In genomic region chr2:225667465-225667864, GRCh38 we compare ENCODE assay signal across 24 cellular contexts.
"Had no signal": no experiment of that assay in that cellular context is flagged by ENCODE, and none has a peak within 500 bp of the region (broad histone marks: within the 10 kb centered on the region; RNA-seq: fewer than 3 reads in every experiment).

No MANE protein-coding gene starts in this region.

- H3K9me3 Mint-ChIP-seq: activated CD4-positive, alpha-beta memory T cell treated with anti-CD3 and anti-CD28 coated beads for 36 hours; activated CD4-positive, alpha-beta T cell treated with anti-CD3 and anti-CD28 coated beads, Interleukin-2, amount 10 ng/mL, durations not matched to agents 7 days and 5 days; activated naive CD4-positive, alpha-beta T cell treated with anti-CD3 and anti-CD28 coated beads for 36 hours; activated naive CD8-positive, alpha-beta T cell treated with anti-CD3 and anti-CD28 coated beads for 36 hours; activated T-cell treated with anti-CD3 and anti-CD28 coated beads, Interleukin-2, amount 50 U/mL, for 4 hours; activated T-helper 17 cell treated with anti-CD3 and anti-CD28 coated beads, Interleukin-2, amount 50 U/mL, for 72 hours had no signal

- ATAC-seq: activated T-cell treated with anti-CD3 and anti-CD28 coated beads, Interleukin-2, amount 50 U/mL, for 4 hours; activated T-helper 17 cell treated with anti-CD3 and anti-CD28 coated beads, Interleukin-2, amount 50 U/mL, for 72 hours; SK-N-SH treated with all-trans-retinoic acid at 6 μM for 48 hours had no signal

- H3K9me3 ChIP-seq: SJSA1 had no signal

- H3K4me1 ChIP-seq: SJSA1 had no signal

- H3K36me3 Mint-ChIP-seq: activated CD4-positive, alpha-beta memory T cell treated with anti-CD3 and anti-CD28 coated beads for 36 hours; activated naive CD8-positive, alpha-beta T cell treated with anti-CD3 and anti-CD28 coated beads for 36 hours had no signal

- DNase-seq: activated CD4-positive, alpha-beta memory T cell treated with anti-CD3 and anti-CD28 coated beads for 36 hours; activated CD4-positive, alpha-beta T cell treated with anti-CD3 and anti-CD28 coated beads, Interleukin-2, amount 10 ng/mL, durations not matched to agents 7 days and 5 days; activated CD4-positive, CD25-positive, alpha-beta regulatory T cell; activated CD8-positive, alpha-beta memory T cell treated with anti-CD3 and anti-CD28 coated beads for 24 hours; activated gamma-delta T cell; activated naive CD4-positive, alpha-beta T cell treated with anti-CD3 and anti-CD28 coated beads for 36 hours; activated naive CD8-positive, alpha-beta T cell treated with anti-CD3 and anti-CD28 coated beads for 36 hours; activated T-cell treated with anti-CD3 and anti-CD28 coated beads, Interleukin-2, amount 50 U/mL, for 4 hours; brain microvascular endothelial cell; MV-4-11; NCI-H1092 treated with DMSO at 0.1 percent for 48 hours; NCI-H1417 treated with DMSO at 0.1 percent for 48 hours; NCI-H1694; NCI-H2029; NCI-H2107; NCI-H510A treated with DMSO at 0.1 percent for 48 hours; NCI-H69; NK-92 treated with Interleukin-12 subunit alpha and Interleukin-12 subunit beta, amount 100 ng/mL, for 24 hours; SHP77; SW 1271 had no signal

- H3K27me3 ChIP-seq: brain microvascular endothelial cell, cardiac muscle cell, SJSA1 had no signal

- H3K4me3 ChIP-seq: cardiac muscle cell, SJSA1 had no signal

- H3K4me1 Mint-ChIP-seq: activated CD4-positive, alpha-beta T cell treated with anti-CD3 and anti-CD28 coated beads, Interleukin-2, amount 10 ng/mL, durations not matched to agents 7 days and 5 days; activated naive CD8-positive, alpha-beta T cell treated with anti-CD3 and anti-CD28 coated beads for 36 hours; activated T-helper 17 cell treated with anti-CD3 and anti-CD28 coated beads, Interleukin-2, amount 50 U/mL, for 72 hours had no signal

- H3K36me3 ChIP-seq: brain microvascular endothelial cell, cardiac muscle cell, SJSA1 had no signal

- H3K4me3 Mint-ChIP-seq: activated CD4-positive, alpha-beta memory T cell treated with anti-CD3 and anti-CD28 coated beads for 36 hours; activated CD4-positive, alpha-beta T cell treated with anti-CD3 and anti-CD28 coated beads, Interleukin-2, amount 10 ng/mL, durations not matched to agents 7 days and 5 days; activated naive CD4-positive, alpha-beta T cell treated with anti-CD3 and anti-CD28 coated beads for 36 hours; activated naive CD8-positive, alpha-beta T cell treated with anti-CD3 and anti-CD28 coated beads for 36 hours; activated T-cell treated with anti-CD3 and anti-CD28 coated beads, Interleukin-2, amount 50 U/mL, for 4 hours; activated T-helper 17 cell treated with anti-CD3 and anti-CD28 coated beads, Interleukin-2, amount 50 U/mL, for 72 hours had no signal

- H3K27ac ChIP-seq: brain microvascular endothelial cell, cardiac muscle cell, SJSA1 had no signal

- H3K27ac Mint-ChIP-seq: activated CD4-positive, alpha-beta memory T cell treated with anti-CD3 and anti-CD28 coated beads for 36 hours; activated CD4-positive, alpha-beta T cell treated with anti-CD3 and anti-CD28 coated beads, Interleukin-2, amount 10 ng/mL, durations not matched to agents 7 days and 5 days; activated naive CD4-positive, alpha-beta T cell treated with anti-CD3 and anti-CD28 coated beads for 36 hours; activated naive CD8-positive, alpha-beta T cell treated with anti-CD3 and anti-CD28 coated beads for 36 hours; activated T-helper 17 cell treated with anti-CD3 and anti-CD28 coated beads, Interleukin-2, amount 50 U/mL, for 72 hours had no signal
